19 cellular contexts compared by ENCODE assay signal in genomic region chr17:73986641-73987177, GRCh38.
DNase-seq lines count a peak whose midpoint lies in the region; ATAC-seq and TF ChIP-seq lines count a peak whose summit lies in the region.
"Had no signal": no experiment of that assay in that cellular context is flagged by ENCODE, and none has a peak within 500 bp of the region (broad histone marks: within the 10 kb centered on the region; RNA-seq: fewer than 3 reads in every experiment).

No MANE protein-coding gene starts in this region.

- H4K20me1 ChIP-seq in HCT116 (ENCODE audit: insufficient read depth), result no peaks in the 10 kb centered on the region

- TF ChIP-seq CTCF in CD14-positive monocyte (IDR thresholded peaks at IDR 0.05) (no peak), HCT116 (IDR thresholded peaks at IDR 0.05 in 2 of 3, conservative IDR thresholded peaks at IDR 0.05 in 1 of 3; ENCODE audit: borderline replicate concordance in 1 of 3, insufficient read depth in 1 of 3, low read depth in 2 of 3, low read length in 2 of 3) (no peak), WTC11 (IDR thresholded peaks at IDR 0.05) (no peak), nephron progenitor cell (IDR thresholded peaks at IDR 0.05) (no peak), gastrocnemius medialis (IDR thresholded peaks at IDR 0.05 in 4 of 5, conservative IDR thresholded peaks at IDR 0.05 in 1 of 5) (no peak)

- no peak overlapping the region for H3K9ac ChIP-seq in HCT116 (ENCODE audit: low read length)
- H3K9ac ChIP-seq: SK-N-SH had no signal

- in situ Hi-C loops in gastrocnemius medialis (cut with MboI; ENCODE audit: low sequenced_read_pairs in 4 of 4), result no loop called here

- no peaks in the 10 kb centered on the region for H3K79me2 ChIP-seq in HCT116 (ENCODE audit: insufficient read depth, low read length)

- H3K4me3 ChIP-seq in HCT116 (replicated peaks in 1 of 2; ENCODE audit: low read depth in 1 of 2, low read length in 2 of 2) (no peak overlapping the region), gastrocnemius medialis (no peak overlapping the region)
- H3K4me3 ChIP-seq: A549, HAP-1, PC-9 had no signal

- TF ChIP-seq POLR2A in HCT116 (IDR thresholded peaks at IDR 0.05; ENCODE audit: borderline replicate concordance, extremely low read depth, insufficient read depth, insufficient read length) (no peak), gastrocnemius medialis (IDR thresholded peaks at IDR 0.05) (no peak)

- no peaks in the 10 kb centered on the region for H3K9me3 ChIP-seq in HCT116 (ENCODE audit: control insufficient read depth in 1 of 2, insufficient read depth in 1 of 2, low read depth in 1 of 2, low read length in 2 of 2)
- no peaks in the 10 kb centered on the region for H3K9me3 ChIP-seq in gastrocnemius medialis
- H3K9me3 ChIP-seq: A549, HAP-1, SK-N-SH had no signal

- peaks cover 1 to 10% (median 2%) of the 10 kb centered on the region in 3 donors for H3K27me3 Mint-ChIP-seq in CD14-positive monocyte (ENCODE audit: low read depth in 3 of 3)
- H3K27me3 Mint-ChIP-seq in WTC11 (ENCODE audit: low read depth), result peaks cover 4% of the 10 kb centered on the region; the same call in 1 of the 2 replicates
- H3K27me3 Mint-ChIP-seq in nephron progenitor cell (ENCODE audit: low read depth, poor library complexity), result peaks cover 14% of the 10 kb centered on the region

- H3K4me1 Mint-ChIP-seq in CD14-positive monocyte (peaks cover 33% of the 10 kb centered on the region), WTC11 (peaks cover 16% of the 10 kb centered on the region), nephron progenitor cell (peaks cover 39% of the 10 kb centered on the region)

- POLR2A ChIA-PET in HCT116 (lab: Charles Lee), result no interaction called here
- POLR2A ChIA-PET in WTC11 (lab: Charles Lee), result interaction anchor here (0.5 kb wide), 1 partner anchor 53 kb away, joined by 3 read pairs; no protein-coding TSS in a partner anchor

- TF ChIP-seq RAD21 in HCT116 (IDR thresholded peaks at IDR 0.05; ENCODE audit: low read depth), result no peak

- H3K4me2 ChIP-seq in HCT116 (ENCODE audit: low read length), result no peak overlapping the region
- H3K4me2 ChIP-seq: A549, PC-9, SK-N-SH had no signal

- H3K4me3 Mint-ChIP-seq in CD14-positive monocyte, result no peak overlapping the region
- no peak overlapping the region for H3K4me3 Mint-ChIP-seq in WTC11
- H3K4me3 Mint-ChIP-seq in nephron progenitor cell, result no peak overlapping the region
- H3K4me3 Mint-ChIP-seq: B cell had no signal

- no peaks in the 10 kb centered on the region for H3K36me3 Mint-ChIP-seq in CD14-positive monocyte
- no peaks in the 10 kb centered on the region for H3K36me3 Mint-ChIP-seq in WTC11
- H3K36me3 Mint-ChIP-seq in nephron progenitor cell (ENCODE audit: low read depth), result no peaks in the 10 kb centered on the region

- H3K36me3 ChIP-seq in HCT116 (ENCODE audit: control insufficient read depth in 1 of 2, insufficient read depth in 2 of 2, low read length in 2 of 2), result no peaks in the 10 kb centered on the region
- H3K36me3 ChIP-seq in gastrocnemius medialis, result no peaks in the 10 kb centered on the region
- H3K36me3 ChIP-seq: HAP-1 had no signal

- CTCF ChIA-PET in HCT116 (lab: Charles Lee), result interaction anchor here (1.9 kb wide), 1 partner anchor 11 kb away, joined by 10 read pairs; no protein-coding TSS in a partner anchor
- CTCF ChIA-PET in WTC11 (lab: Charles Lee), result interaction anchor here (0.9 to 1.6 kb wide), 3 partner anchors 11 to 22 kb away, joined by 3 to 5 read pairs (median 4); no protein-coding TSS in a partner anchor

- peaks cover 0 to 2% (median 0%) of the 10 kb centered on the region in 7 donors for H3K9me3 Mint-ChIP-seq in CD14-positive monocyte
- no peaks in the 10 kb centered on the region for H3K9me3 Mint-ChIP-seq in WTC11
- no peaks in the 10 kb centered on the region for H3K9me3 Mint-ChIP-seq in nephron progenitor cell

- ATAC-seq in HCT116 (peak; percentile 43; the same call in 1 of the 2 replicates), WTC11 (0 out of 2 replicates have a peak, but pooled peaks have one; percentile 38), HG02840 (IDR thresholded peaks at IDR 0.05; ENCODE audit: low FRiP score, unreplicated experiment) (no peak), gastrocnemius medialis (no peak)

- RAD21 ChIA-PET in HCT116 (lab: Charles Lee; ENCODE audit: low non-redundant PET in 1 of 2, low total read pairs in 2 of 2, uncharacterized antibody in 2 of 2, unreplicated experiment in 2 of 2), result no interaction called here

- peaks cover 16% of the 10 kb centered on the region for H3K27me3 ChIP-seq in HCT116 (ENCODE audit: insufficient read depth, low read length)
- H3K27me3 ChIP-seq in gastrocnemius medialis, result peaks cover 0 to 3% (median 0%) of the 10 kb centered on the region in 3 donors

- H3K4me1 ChIP-seq in HCT116 (ENCODE audit: control insufficient read depth in 1 of 2, insufficient read depth in 2 of 2, low read length in 2 of 2) (no peaks in the 10 kb centered on the region), gastrocnemius medialis (no peaks in the 10 kb centered on the region)
- H3K4me1 ChIP-seq: A549, HAP-1 had no signal

- no TSS peak for BruUV-seq in HCT116 (replicated peaks; lab: Mats Ljungman, UMichigan)

- H3K27ac Mint-ChIP-seq in CD14-positive monocyte, result no peak overlapping the region
- no peak overlapping the region for H3K27ac Mint-ChIP-seq in WTC11
- H3K27ac Mint-ChIP-seq in nephron progenitor cell, result peak overlapping the region; percentile 25
- H3K27ac Mint-ChIP-seq: B cell had no signal

- no peak overlapping the region for H2AFZ ChIP-seq in HCT116 (ENCODE audit: low read depth, low read length, poor library complexity, severe bottlenecking)
- H2AFZ ChIP-seq: PC-9 had no signal

- H3K9me2 ChIP-seq in HCT116 (ENCODE audit: insufficient read depth), result no peaks in the 10 kb centered on the region
- H3K9me2 ChIP-seq: SK-N-SH had no signal

- DNase-seq in CD14-positive monocyte (ENCODE audit: low spot score), result peak; percentile 17
- DNase-seq in HCT116 (ENCODE audit: low read depth, low spot score), result no peak
- no peak for DNase-seq in WTC11 (ENCODE audit: low spot score)
- no peak for DNase-seq in nephron progenitor cell
- no peak for DNase-seq in kidney glomerular epithelial cell (lab: John Stamatoyannopoulos, UW)
- DNase-seq in gastrocnemius medialis, result no peak
- DNase-seq: KBM-7, MM.1S, NCI-H1048, NCI-H1417 treated with DMSO at 0.1 percent for 48 hours, NCI-H1930, NCI-H526 treated with DMSO at 0.1 percent for 48 hours, PC-9, SIG-M5, SK-N-SH had no signal

- intact Hi-C loops in CD14-positive monocyte (cut with micrococcal nuclease) (no loop called here), HCT116 (cut with micrococcal nuclease) (no loop called here), gastrocnemius medialis (cut with DNase I; ENCODE audit: low total_unique reads) (no loop called here)

- H3K27ac ChIP-seq in HCT116 (ENCODE audit: low read depth, low read length) (no peak overlapping the region), gastrocnemius medialis (no peak overlapping the region)
- H3K27ac ChIP-seq: A549, PC-9 had no signal

TF ChIP-seq in HCT116, 20 proteins besides CTCF, POLR2A, EP300 and RAD21 (continues in another document):
- TF ChIP-seq POLR2AphosphoS5 (IDR thresholded peaks at IDR 0.05; ENCODE audit: low read depth, low read length) (no peak), MAX (IDR thresholded peaks at IDR 0.05) (no peak), FOSL1 (IDR thresholded peaks at IDR 0.05; ENCODE audit: low read depth) (no peak)

TF ChIP-seq in WTC11, 78 proteins besides CTCF, POLR2A, EP300 and RAD21:
- no peak for TF ChIP-seq GTF2I (CRISPR knock-in tag; conservative IDR thresholded peaks at IDR 0.05)
- no peak for TF ChIP-seq NR2C2 (CRISPR knock-in tag; IDR thresholded peaks at IDR 0.05)
- TF ChIP-seq NFE2L1 (CRISPR knock-in tag; IDR thresholded peaks at IDR 0.05), result no peak
- TF ChIP-seq MXD4 (CRISPR knock-in tag; IDR thresholded peaks at IDR 0.05; ENCODE audit: borderline replicate concordance), result no peak
- TF ChIP-seq USF1 (CRISPR knock-in tag; IDR thresholded peaks at IDR 0.05), result no peak
- TF ChIP-seq FOXJ3 (CRISPR knock-in tag; IDR thresholded peaks at IDR 0.05; ENCODE audit: borderline replicate concordance), result no peak
- TF ChIP-seq ERG (CRISPR knock-in tag; IDR thresholded peaks at IDR 0.05), result no peak
- TF ChIP-seq E2F1 (CRISPR knock-in tag; IDR thresholded peaks at IDR 0.05), result no peak
- TF ChIP-seq ATF1 (CRISPR knock-in tag; IDR thresholded peaks at IDR 0.05), result no peak
- TF ChIP-seq ELF4 (CRISPR knock-in tag; IDR thresholded peaks at IDR 0.05; ENCODE audit: low read depth), result no peak
- no peak for TF ChIP-seq JUN (CRISPR knock-in tag; IDR thresholded peaks at IDR 0.05)

Comparison
In these comparisons a context has a peak if more than half of its experiments do, and no peak if none do; other contexts are left out.
1. ATAC-seq: peak in HCT116 (single experiment) and WTC11 (single experiment); none in HG02840 (single experiment) and gastrocnemius medialis (0 of 2).